Comparison of ENCODE assay signal across 25 cellular contexts in genomic region chrX:96909291-96909690, GRCh38. TPM values are rescaled to one million over a fixed set of nuclear protein-coding genes. Genes with fewer than 3 reads are reported as not detected.
A peak's percentile ranks its signal among the peaks of the same experiment; 100 is the strongest.
DNase-seq lines count a peak whose midpoint lies in the region; ATAC-seq and TF ChIP-seq lines count a peak whose summit lies in the region.
"Had no signal": no experiment of that assay in that cellular context is flagged by ENCODE, and none has a peak within 500 bp of the region (broad histone marks: within the 10 kb centered on the region; RNA-seq: fewer than 3 reads in every experiment).

No MANE protein-coding gene starts in this region.

- no peak overlapping the region for H4K91ac ChIP-seq in mesenchymal stem cell (ENCODE audit: low read length)

- H3K36me3 ChIP-seq in endodermal cell (ENCODE audit: control insufficient read depth, insufficient read depth, low read length) (no peaks in the 10 kb centered on the region), mesenchymal stem cell (ENCODE audit: control insufficient read depth in 1 of 2, insufficient read depth in 2 of 2, low read depth in 1 of 2, low read length in 2 of 2) (no peaks in the 10 kb centered on the region), thyroid gland (no peaks in the 10 kb centered on the region)
- H3K36me3 ChIP-seq: esophagus squamous epithelium, heart left ventricle had no signal

- no peak for TF ChIP-seq POLR2A in thyroid gland (IDR thresholded peaks at IDR 0.05)

- H2BK15ac ChIP-seq in mesenchymal stem cell (ENCODE audit: low read depth, poor library complexity, severe bottlenecking) = no peak overlapping the region

- no peaks in the 10 kb centered on the region for H3K9me3 Mint-ChIP-seq in activated CD8-positive, alpha-beta T cell treated with anti-CD3 and anti-CD28 coated beads for 36 hours
- no peaks in the 10 kb centered on the region for H3K9me3 Mint-ChIP-seq in activated CD8-positive, alpha-beta T cell treated with anti-CD3 and anti-CD28 coated beads, Interleukin-2, amount 10 ng/mL, durations not matched to agents 7 days and 5 days (ENCODE audit: insufficient read depth)
- no peaks in the 10 kb centered on the region for H3K9me3 Mint-ChIP-seq in endodermal cell
- H3K9me3 Mint-ChIP-seq: CD4-positive, alpha-beta T cell; immature natural killer cell; T-cell had no signal

- H3K36me3 Mint-ChIP-seq in activated CD8-positive, alpha-beta T cell treated with anti-CD3 and anti-CD28 coated beads for 36 hours (ENCODE audit: low read depth) = no peaks in the 10 kb centered on the region
- peaks cover 3% of the 10 kb centered on the region for H3K36me3 Mint-ChIP-seq in activated CD8-positive, alpha-beta T cell treated with anti-CD3 and anti-CD28 coated beads, Interleukin-2, amount 10 ng/mL, durations not matched to agents 7 days and 5 days (ENCODE audit: low read depth)
- H3K36me3 Mint-ChIP-seq in endodermal cell (ENCODE audit: low read depth) = no peaks in the 10 kb centered on the region

- H3K4me3 Mint-ChIP-seq in activated CD8-positive, alpha-beta T cell treated with anti-CD3 and anti-CD28 coated beads for 36 hours = no peak overlapping the region
- no peak overlapping the region for H3K4me3 Mint-ChIP-seq in activated CD8-positive, alpha-beta T cell treated with anti-CD3 and anti-CD28 coated beads, Interleukin-2, amount 10 ng/mL, durations not matched to agents 7 days and 5 days
- H3K4me3 Mint-ChIP-seq in endodermal cell = no peak overlapping the region
- H3K4me3 Mint-ChIP-seq: CD4-positive, alpha-beta T cell; immature natural killer cell; T-cell had no signal

- POLR2A ChIA-PET in activated CD8-positive, alpha-beta T cell treated with anti-CD3 and anti-CD28 coated beads for 36 hours (lab: Charles Lee) = no interaction called here
- POLR2A ChIA-PET in activated CD8-positive, alpha-beta T cell treated with anti-CD3 and anti-CD28 coated beads, Interleukin-2, amount 10 ng/mL, durations not matched to agents 7 days and 5 days (lab: Charles Lee) = no interaction called here

- H3K27me3 ChIP-seq in endodermal cell (ENCODE audit: control insufficient read depth, insufficient read depth, low read length, poor library complexity, severe bottlenecking) = no peaks in the 10 kb centered on the region
- no peaks in the 10 kb centered on the region for H3K27me3 ChIP-seq in mesenchymal stem cell (ENCODE audit: control insufficient read depth in 1 of 2, insufficient read depth in 1 of 2, low read length in 2 of 2)
- H3K27me3 ChIP-seq in thyroid gland = no peaks in the 10 kb centered on the region
- H3K27me3 ChIP-seq: esophagus squamous epithelium, heart left ventricle had no signal

- WGBS in endodermal cell (ENCODE audit: insufficient coverage in 1 of 2, insufficient read length in 1 of 2), 2 experiments = 80 to 97% methylated on average over 2 to 5 of the region's 5 CpGs
- WGBS in mesenchymal stem cell = 99% methylated on average over 5 of the region's 5 CpGs
- 75 to 92% methylated on average over 5 of the region's 5 CpGs for WGBS in thyroid gland, 2 donors

- H3K9me3 ChIP-seq in endodermal cell (ENCODE audit: control insufficient read depth, low read length) (no peaks in the 10 kb centered on the region), mesenchymal stem cell (ENCODE audit: control insufficient read depth, low read length) (no peaks in the 10 kb centered on the region), thyroid gland (no peaks in the 10 kb centered on the region)
- H3K9me3 ChIP-seq: esophagus squamous epithelium, heart left ventricle had no signal

- no peak overlapping the region for H3K18ac ChIP-seq in mesenchymal stem cell (ENCODE audit: low read depth in 1 of 2, low read length in 2 of 2)

- no peak overlapping the region for H3K14ac ChIP-seq in mesenchymal stem cell (ENCODE audit: low read length in 2 of 2)

- H3K27me3 Mint-ChIP-seq in activated CD8-positive, alpha-beta T cell treated with anti-CD3 and anti-CD28 coated beads for 36 hours = no peaks in the 10 kb centered on the region
- no peaks in the 10 kb centered on the region for H3K27me3 Mint-ChIP-seq in activated CD8-positive, alpha-beta T cell treated with anti-CD3 and anti-CD28 coated beads, Interleukin-2, amount 10 ng/mL, durations not matched to agents 7 days and 5 days (ENCODE audit: low read depth)
- no peaks in the 10 kb centered on the region for H3K27me3 Mint-ChIP-seq in endodermal cell (ENCODE audit: insufficient read depth)
- H3K27me3 Mint-ChIP-seq: CD4-positive, alpha-beta T cell; T-cell had no signal

- H3K79me1 ChIP-seq in mesenchymal stem cell (replicated peaks; ENCODE audit: low read length, poor library complexity, severe bottlenecking) = no peaks in the 10 kb centered on the region

- peak; percentile 13 for ATAC-seq in activated CD8-positive, alpha-beta T cell treated with anti-CD3 and anti-CD28 coated beads for 36 hours
- ATAC-seq in activated CD8-positive, alpha-beta T cell treated with anti-CD3 and anti-CD28 coated beads, Interleukin-2, amount 10 ng/mL, durations not matched to agents 7 days and 5 days = no peak
- ATAC-seq in Right ventricle myocardium inferior = no peak
- ATAC-seq: heart left ventricle, left ventricle myocardium superior, right cardiac atrium, T-cell had no signal

- H3K27ac Mint-ChIP-seq in activated CD8-positive, alpha-beta T cell treated with anti-CD3 and anti-CD28 coated beads for 36 hours = no peak overlapping the region
- H3K27ac Mint-ChIP-seq in activated CD8-positive, alpha-beta T cell treated with anti-CD3 and anti-CD28 coated beads, Interleukin-2, amount 10 ng/mL, durations not matched to agents 7 days and 5 days = no peak overlapping the region
- peak overlapping the region; percentile 17 for H3K27ac Mint-ChIP-seq in endodermal cell
- H3K27ac Mint-ChIP-seq: CD4-positive, alpha-beta T cell; immature natural killer cell; T-cell had no signal

- H2AFZ ChIP-seq in mesenchymal stem cell (ENCODE audit: low read depth, low read length) = no peak overlapping the region
- H2AFZ ChIP-seq: GM23248 had no signal

- H3K4me2 ChIP-seq in mesenchymal stem cell (ENCODE audit: low read length, poor library complexity, severe bottlenecking) = no peak overlapping the region

- no peak overlapping the region for H3K23ac ChIP-seq in mesenchymal stem cell (ENCODE audit: low read length in 2 of 2)

- no peak overlapping the region for H2BK120ac ChIP-seq in mesenchymal stem cell (ENCODE audit: low read depth, low read length)

- no peak overlapping the region for H4K8ac ChIP-seq in mesenchymal stem cell (ENCODE audit: low read length)

- no peak for DNase-seq in activated CD8-positive, alpha-beta T cell treated with anti-CD3 and anti-CD28 coated beads for 36 hours
- no peak for DNase-seq in activated CD8-positive, alpha-beta T cell treated with anti-CD3 and anti-CD28 coated beads, Interleukin-2, amount 10 ng/mL, durations not matched to agents 7 days and 5 days
- DNase-seq in endodermal cell (no peak), mesenchymal stem cell (no peak), Right ventricle myocardium inferior (ENCODE audit: missing footprints) (no peak), thyroid gland (no peak), COLO829 (ENCODE audit: low spot score) (no peak), NCI-H1436 treated with DMSO at 0.1 percent for 48 hours (lab: John Stamatoyannopoulos, UW) (no peak)
- DNase-seq: activated CD4-positive, alpha-beta T cell treated with anti-CD3 and anti-CD28 coated beads, Interleukin-2, amount 50 U/mL, for 1 hour; activated naive CD4-positive, alpha-beta T cell treated with Interleukin-2 at 50 U/mL for 16 hours; amygdala; CD4-positive, alpha-beta T cell; cerebellar nuclear complex; effector CD8-positive, alpha-beta T cell; esophagus squamous epithelium; heart left ventricle; immature natural killer cell; left ventricle myocardium superior; NCI-H1694; NCI-H2227 treated with DMSO at 0.1 percent for 48 hours; occipital lobe; right cardiac atrium; stimulated activated CD8-positive, alpha-beta memory T cell treated with anti-CD3 and anti-CD28 coated beads, Interleukin-4, amount 100 ng/mL, for 48 hours; T-cell had no signal

- intact Hi-C loops in activated CD8-positive, alpha-beta T cell treated with anti-CD3 and anti-CD28 coated beads for 36 hours (cut with micrococcal nuclease) = no loop called here
- intact Hi-C loops in Right ventricle myocardium inferior (cut with DNase I) = no loop called here
- intact Hi-C loops in thyroid gland (cut with DNase I) = no loop called here

- H3K4me1 Mint-ChIP-seq in activated CD8-positive, alpha-beta T cell treated with anti-CD3 and anti-CD28 coated beads for 36 hours (ENCODE audit: low read depth) = peaks cover 2% of the 10 kb centered on the region
- H3K4me1 Mint-ChIP-seq in activated CD8-positive, alpha-beta T cell treated with anti-CD3 and anti-CD28 coated beads, Interleukin-2, amount 10 ng/mL, durations not matched to agents 7 days and 5 days (ENCODE audit: low read depth) = no peaks in the 10 kb centered on the region
- H3K4me1 Mint-ChIP-seq in endodermal cell = peaks cover 4% of the 10 kb centered on the region
- H3K4me1 Mint-ChIP-seq: immature natural killer cell, T-cell had no signal

- no peak for TF ChIP-seq CTCF in activated CD8-positive, alpha-beta T cell treated with anti-CD3 and anti-CD28 coated beads for 36 hours (IDR thresholded peaks at IDR 0.05)
- TF ChIP-seq CTCF in endodermal cell (conservative IDR thresholded peaks at IDR 0.05) = no peak
- TF ChIP-seq CTCF in thyroid gland (IDR thresholded peaks at IDR 0.05) = no peak

- H3K4me1 ChIP-seq in endodermal cell (ENCODE audit: control insufficient read depth, insufficient read depth, low read length) (no peaks in the 10 kb centered on the region), mesenchymal stem cell (ENCODE audit: control insufficient read depth, insufficient read depth, low read depth, low read length) (no peaks in the 10 kb centered on the region), thyroid gland (no peaks in the 10 kb centered on the region)

- H3K9ac ChIP-seq in endodermal cell (ENCODE audit: extremely low read depth, low read length, poor library complexity, severe bottlenecking) (no peak overlapping the region), mesenchymal stem cell (ENCODE audit: low read length) (peak overlapping the region; percentile 80)
- H3K9ac ChIP-seq: GM23248 had no signal

- H3K4ac ChIP-seq in mesenchymal stem cell (ENCODE audit: low read depth in 1 of 2, low read length in 2 of 2) = no peak overlapping the region

- no peak overlapping the region for H3K4me3 ChIP-seq in endodermal cell (ENCODE audit: low read length)
- no peak overlapping the region for H3K4me3 ChIP-seq in mesenchymal stem cell (ENCODE audit: insufficient read depth in 1 of 2, low read depth in 1 of 2, low read length in 2 of 2)
- no peak overlapping the region for H3K4me3 ChIP-seq in thyroid gland (replicated peaks in 1 of 3)
- H3K4me3 ChIP-seq: esophagus squamous epithelium, GM23248, heart left ventricle had no signal

- H3K27ac ChIP-seq in endodermal cell (ENCODE audit: low read depth, low read length) (no peak overlapping the region), mesenchymal stem cell (ENCODE audit: low read length, poor library complexity, severe bottlenecking) (no peak overlapping the region), thyroid gland (no peak overlapping the region)
- H3K27ac ChIP-seq: esophagus squamous epithelium, GM23248, heart left ventricle had no signal

- H2AK5ac ChIP-seq in mesenchymal stem cell (ENCODE audit: low read length, severe bottlenecking) = no peak overlapping the region

- CTCF ChIA-PET in activated CD8-positive, alpha-beta T cell treated with anti-CD3 and anti-CD28 coated beads for 36 hours (lab: Charles Lee) = no interaction called here
- CTCF ChIA-PET in activated CD8-positive, alpha-beta T cell treated with anti-CD3 and anti-CD28 coated beads, Interleukin-2, amount 10 ng/mL, durations not matched to agents 7 days and 5 days (lab: Charles Lee) = no interaction called here

- no peak overlapping the region for H2BK5ac ChIP-seq in mesenchymal stem cell (ENCODE audit: low read depth, low read length, poor library complexity, severe bottlenecking)

- H2BK12ac ChIP-seq in mesenchymal stem cell (ENCODE audit: low read length in 2 of 2) = no peak overlapping the region

RNA-seq across cellular contexts. Expression of gene RPA4, which starts 25.6 kb away (rescaled TPM):
- under 1 TPM; 0.38 TPM for total RNA-seq in activated CD8-positive, alpha-beta T cell treated with anti-CD3 and anti-CD28 coated beads for 36 hours
- under 1 TPM; 0.40 to 0.76 TPM for total RNA-seq in activated CD8-positive, alpha-beta T cell treated with anti-CD3 and anti-CD28 coated beads, Interleukin-2, amount 10 ng/mL, durations not matched to agents 7 days and 5 days
- total RNA-seq in endodermal cell (1 to 10 TPM in 1 of 2 donors, under 1 TPM in 1; 0.22 to 1.8 TPM), Right ventricle myocardium inferior (0.19 TPM), thyroid gland (1 to 10 TPM in 3 of 4 donors, under 1 TPM in 1; 0.94 to 2.0 (median 1.2) TPM)
- not detected for polyA plus RNA-seq in endodermal cell (2013, experiment 1 of 2)
- 0.21 TPM for polyA plus RNA-seq in endodermal cell (2013, experiment 2 of 2)
- polyA plus RNA-seq in mesenchymal stem cell (2013, experiment 1 of 2) = 0.06 TPM
- polyA plus RNA-seq in mesenchymal stem cell (2013, experiment 2 of 2) = 0.11 TPM
